In genomic region chr3:55172913-55173312, GRCh38 we compare ENCODE assay signal across 19 cellular contexts.
"Had no signal": no experiment of that assay in that cellular context is flagged by ENCODE, and none has a peak within 500 bp of the region (broad histone marks: within the 10 kb centered on the region; RNA-seq: fewer than 3 reads in every experiment).

No MANE protein-coding gene starts in this region.

- DNase-seq: colonic mucosa; dermis blood vessel endothelial cell; esophagus squamous epithelium; immature natural killer cell; left cardiac atrium; left ventricle myocardium superior; mammary epithelial cell; naive B cell; psoas muscle; retina; right lobe of liver; spleen; stimulated activated CD4-positive, alpha-beta T cell treated with anti-CD3 and anti-CD28 coated beads, Interleukin-2, amount 100 ng/mL, for 24 hours; stimulated activated CD4-positive, alpha-beta T cell treated with anti-CD3 and anti-CD28 coated beads, Interleukin-4, amount 100 ng/mL, for 4 hours; stimulated activated naive B cell treated with anti-CD40 and anti-IgM and Interleukin-4, amounts not matched to agents 10 μg/mL and 1 μg/mL and 100 μg/mL, for 72 hours; stimulated activated naive CD8-positive, alpha-beta T cell treated with anti-CD3 and anti-CD28 coated beads, Interleukin-15, amount 100 ng/mL, for 72 hours; testis; transverse colon had no signal

- H3K27me3 ChIP-seq: colonic mucosa, esophagus squamous epithelium, gastroesophageal sphincter, spleen, testis, transverse colon had no signal

- H3K36me3 ChIP-seq: colonic mucosa, esophagus squamous epithelium, gastroesophageal sphincter, right lobe of liver, spleen, transverse colon had no signal

- H3K9me3 ChIP-seq: colonic mucosa, esophagus squamous epithelium, psoas muscle, right lobe of liver, testis, transverse colon had no signal

- ATAC-seq: gastroesophageal sphincter; left cardiac atrium; left ventricle myocardium superior; right lobe of liver; stimulated activated naive B cell treated with anti-CD40 and anti-IgM and Interleukin-4, amounts not matched to agents 10 μg/mL and 1 μg/mL and 100 μg/mL, for 72 hours; stimulated activated naive CD8-positive, alpha-beta T cell treated with anti-CD3 and anti-CD28 coated beads, Interleukin-15, amount 100 ng/mL, for 72 hours had no signal

- H3K27ac ChIP-seq: colonic mucosa, esophagus squamous epithelium, gastroesophageal sphincter, psoas muscle, right lobe of liver, spleen, testis, transverse colon had no signal

- H3K4me1 ChIP-seq: colonic mucosa, right lobe of liver, spleen, testis had no signal

- H3K4me3 ChIP-seq: colonic mucosa, esophagus squamous epithelium, gastroesophageal sphincter, psoas muscle, right lobe of liver, spleen, testis, transverse colon had no signal
